In genomic region chr20:2101935-2102584, GRCh38 we compare ENCODE assay signal across 1 cellular context.
TF ChIP-seq lines count a peak whose summit lies in the region.

No MANE protein-coding gene starts in this region.

TF ChIP-seq in HCT116, 20 proteins besides CTCF, POLR2A, EP300 and RAD21 (continued from another document):
- TF ChIP-seq REST (IDR thresholded peaks at IDR 0.05; ENCODE audit: low read depth), result no peak
- peak; percentile 28 for TF ChIP-seq YY1 (IDR thresholded peaks at IDR 0.05; ENCODE audit: extremely low read depth, insufficient replicate concordance, low read depth, low read length)
